Comparison of ENCODE assay signal across 8 cellular contexts in genomic region chr19:55599468-55600335, GRCh38. TPM values are rescaled to one million over a fixed set of nuclear protein-coding genes. Genes with fewer than 3 reads are reported as not detected.
A peak's percentile ranks its signal among the peaks of the same experiment; 100 is the strongest.
DNase-seq lines count a peak whose midpoint lies in the region; ATAC-seq, FAIRE-seq and TF ChIP-seq lines count a peak whose summit lies in the region.

Gene FIZ1, minus strand, starts transcription at chr19:55599517. Its CDS starts 1,652 bp downstream, at chr19:55597865.
Gene ZNF524, plus strand, starts transcription at chr19:55600288. Its CDS starts 1,825 bp downstream, at chr19:55602113.

- peak; percentile 89 for FAIRE-seq in GM12891 (lab: Jason Lieb, UNC)

- H3K27me3 ChIP-seq in heart left ventricle (no peaks in the 10 kb centered on the region), upper lobe of right lung (no peaks in the 10 kb centered on the region)

- intact Hi-C loops in heart left ventricle (cut with DNase I) (loop anchor here in 5 of 10 donors (2.0 to 10.0 kb wide), 7 partner anchors 33 to 455 kb away; partner anchors contain the start of genes SBK3 (in 2 of the 5), BRSK1 (in 1 of the 5), HSPBP1 (in 1 of the 5) and TNNT1 (in 1 of the 5)), posterior vena cava (cut with DNase I) (loop anchor here in 1 of 2 donors (5.0 kb wide), 2 partner anchors 1063 to 1132 kb away; no protein-coding TSS in a partner anchor), upper lobe of right lung (cut with DNase I) (no loop called here)

- TF ChIP-seq POLR2A in GM12891 (IDR thresholded peaks at IDR 0.05; ENCODE audit: low read depth, low read length) (no peak), heart left ventricle (IDR thresholded peaks at IDR 0.05) (no peak)

- ATAC-seq in HG02852 (IDR thresholded peaks at IDR 0.05; ENCODE audit: unreplicated experiment), result peak; percentile 56
- ATAC-seq in heart left ventricle, result peak; percentile 87 to 96 (median 94)
- peak; percentile 89 for ATAC-seq in upper lobe of right lung

- TF ChIP-seq CTCF in heart left ventricle (IDR thresholded peaks at IDR 0.05) (no peak), upper lobe of right lung (IDR thresholded peaks at IDR 0.05) (no peak)

- H3K9me3 ChIP-seq in heart left ventricle (no peaks in the 10 kb centered on the region), upper lobe of right lung (no peaks in the 10 kb centered on the region)

- H3K36me3 ChIP-seq in heart left ventricle (peaks cover 0 to 36% (median 28%) of the 10 kb centered on the region in 9 donors), upper lobe of right lung (peaks cover 26% of the 10 kb centered on the region)

- DNase-seq in GM12891 (ENCODE audit: insufficient read length, low spot score), result peak; percentile 86
- DNase-seq in NCI-H146 treated with DMSO at 0.1 percent for 48 hours (lab: John Stamatoyannopoulos, UW; ENCODE audit: unreplicated experiment), result peak; percentile 98
- peak; percentile 90 to 98 (median 94) for DNase-seq in T-helper 1 cell
- DNase-seq in heart left ventricle, result peak; percentile 98 to 99 (median 99)
- peak; percentile 99 for DNase-seq in posterior vena cava (ENCODE audit: low spot score)
- peak; percentile 97 for DNase-seq in upper lobe of right lung

- WGBS in adipose tissue, 3 donors, result 0 to 1% (median 0%) methylated on average over 48 to 67 of the region's 68 CpGs
- 0 to 1% (median 0%) methylated on average over 45 to 68 of the region's 68 CpGs for WGBS in heart left ventricle, 4 donors

- H3K27ac ChIP-seq in adipose tissue (ENCODE audit: low read depth, low read length) (peak within 1 kb of the TSS; percentile 90), heart left ventricle (peak within 1 kb of the TSS; percentile 92 to 100 (median 99)), upper lobe of right lung (peak within 1 kb of the TSS; percentile 96)

- H3K4me3 ChIP-seq in heart left ventricle (peak within 1 kb of the TSS; percentile 62 to 99 (median 86)), upper lobe of right lung (peak within 1 kb of the TSS; percentile 92)

- H3K4me1 ChIP-seq in heart left ventricle, result peaks cover 1 to 28% (median 15%) of the 10 kb centered on the region in 12 donors
- H3K4me1 ChIP-seq in upper lobe of right lung, result peaks cover 17% of the 10 kb centered on the region

TF ChIP-seq in GM12891, 5 proteins besides CTCF, POLR2A, EP300 and RAD21:
- TF ChIP-seq TAF1 (IDR thresholded peaks at IDR 0.05; ENCODE audit: low read depth, low read length), result peak; percentile 79
- peak; percentile 8; the same call in 1 of the 2 replicates for TF ChIP-seq POU2F2 (IDR thresholded peaks at IDR 0.05; ENCODE audit: low read depth, low read length)
- TF ChIP-seq POLR2AphosphoS5 (IDR thresholded peaks at IDR 0.05; ENCODE audit: low read depth, low read length), result 0 out of 2 replicates have a peak, but pooled peaks have one; percentile 18
- TF ChIP-seq SPI1 (IDR thresholded peaks at IDR 0.05; ENCODE audit: low read depth, low read length), result peak; percentile 33; the same call in 1 of the 2 replicates
- TF ChIP-seq PAX5 (IDR thresholded peaks at IDR 0.05; ENCODE audit: insufficient read depth, low read length, severe bottlenecking), result no peak

RNA-seq across cellular contexts. Expression of gene FIZ1, which starts in this region (rescaled TPM):
- 6.5 TPM for polyA plus RNA-seq in GM12891 (2012; ENCODE audit: low read depth, missing spikeins)
- polyA plus RNA-seq in adipose tissue, result 1 to 10 TPM; 6.8 to 9.7 (median 8.4) TPM
- total RNA-seq in heart left ventricle, result 10 to 100 TPM; 11.2 to 15.4 (median 12.9) TPM
- polyA plus RNA-seq in heart left ventricle, result 10 to 100 TPM in 1 of 2 donors, 1 to 10 TPM in 1; 10.0 to 16.7 TPM
- 1 to 10 TPM; 7.8 to 9.7 TPM for total RNA-seq in posterior vena cava
- 14.9 TPM for total RNA-seq in upper lobe of right lung

RNA-seq across cellular contexts. Expression of gene ZNF524, which starts in this region (rescaled TPM):
- polyA plus RNA-seq in GM12891 (2012; ENCODE audit: low read depth, missing spikeins), result 8.1 TPM
- polyA plus RNA-seq in adipose tissue, result 10 to 100 TPM; 27.9 to 60.9 (median 35.5) TPM
- 10 to 100 TPM; 11.0 to 34.7 (median 16.5) TPM for total RNA-seq in heart left ventricle
- 10 to 100 TPM; 30.6 to 33.9 TPM for polyA plus RNA-seq in heart left ventricle
- 10 to 100 TPM; 10.6 to 11.1 TPM for total RNA-seq in posterior vena cava
- 28.6 TPM for total RNA-seq in upper lobe of right lung

Comparison
In these comparisons a context has a peak if more than half of its experiments do, and no peak if none do; other contexts are left out.
1. Peak in every context shown above with its lines: DNase-seq, ATAC-seq, H3K4me3 ChIP-seq and H3K27ac ChIP-seq.